Comparison of ENCODE assay signal across 32 cellular contexts in genomic region chr13:73200432-73200831, GRCh38.
DNase-seq lines count a peak whose midpoint lies in the region; FAIRE-seq and TF ChIP-seq lines count a peak whose summit lies in the region.
"Had no signal": no experiment of that assay in that cellular context is flagged by ENCODE, and none has a peak within 500 bp of the region (broad histone marks: within the 10 kb centered on the region; RNA-seq: fewer than 3 reads in every experiment).

No MANE protein-coding gene starts in this region.

- H3K4me1 ChIP-seq in astrocyte (ENCODE audit: insufficient read depth, low read length) (no peaks in the 10 kb centered on the region), kidney (ENCODE audit: control insufficient read depth in 1 of 2, insufficient read depth in 1 of 2, low read depth in 1 of 2, low read length in 2 of 2) (peaks cover 0 to 4% of the 10 kb centered on the region in 2 donors)
- H3K4me1 ChIP-seq: breast epithelium, gastroesophageal sphincter had no signal

- H3K9me3 ChIP-seq in astrocyte (ENCODE audit: insufficient read depth, low read depth, low read length), result no peaks in the 10 kb centered on the region
- no peaks in the 10 kb centered on the region for H3K9me3 ChIP-seq in kidney (ENCODE audit: control insufficient read depth in 1 of 2, low read length in 2 of 2)
- H3K9me3 ChIP-seq: breast epithelium, colonic mucosa, gastroesophageal sphincter had no signal

- H3K9ac ChIP-seq in astrocyte (ENCODE audit: low read length) (no peak overlapping the region), kidney (ENCODE audit: low read length in 2 of 2) (no peak overlapping the region)
- H3K9ac ChIP-seq: KMS-11 had no signal

- no peaks in the 10 kb centered on the region for H4K20me1 ChIP-seq in astrocyte (ENCODE audit: insufficient read depth, low read length)

- TF ChIP-seq CTCF in astrocyte (IDR thresholded peaks at IDR 0.05; ENCODE audit: insufficient read depth, low read depth, low read length), result no peak
- TF ChIP-seq CTCF in epithelial cell of esophagus (IDR thresholded peaks at IDR 0.05; ENCODE audit: insufficient read depth, low read depth, low read length, missing control alignments), result no peak
- no peak for TF ChIP-seq CTCF in kidney (IDR thresholded peaks at IDR 0.05; ENCODE audit: borderline replicate concordance, extremely low read depth, insufficient read depth)

- H3K4me3 ChIP-seq in astrocyte (ENCODE audit: insufficient read depth, low read depth, low read length), result no peak overlapping the region
- no peak overlapping the region for H3K4me3 ChIP-seq in epithelial cell of esophagus (ENCODE audit: low read length)
- H3K4me3 ChIP-seq in kidney (ENCODE audit: low read length in 2 of 2), result no peak overlapping the region
- H3K4me3 ChIP-seq: breast epithelium, colonic mucosa, gastroesophageal sphincter had no signal

- H3K27ac ChIP-seq in astrocyte (ENCODE audit: low read depth, low read length) (no peak overlapping the region), kidney (ENCODE audit: low read depth in 2 of 2, low read length in 2 of 2) (no peak overlapping the region)
- H3K27ac ChIP-seq: colonic mucosa, gastroesophageal sphincter, KMS-11 had no signal

- H3K27me3 ChIP-seq in astrocyte (ENCODE audit: insufficient read depth, low read length), result no peaks in the 10 kb centered on the region
- H3K27me3 ChIP-seq: breast epithelium, colonic mucosa, gastroesophageal sphincter had no signal

- H3K36me3 Mint-ChIP-seq in astrocyte (ENCODE audit: low read depth, unreplicated experiment), result no peaks in the 10 kb centered on the region
- H3K36me3 Mint-ChIP-seq: natural killer cell treated with Interleukin-12 subunit alpha and Interleukin-12 subunit beta and Interleukin-15 and Interleukin-18, amount 100 ng/mL, for 72 hours; stimulated activated effector memory CD8-positive, alpha-beta T cell treated with anti-CD3 and anti-CD28 coated beads, Interleukin-12 subunit alpha, Interleukin-12 subunit beta, amount 100 ng/mL, for 72 hours; type B pancreatic cell had no signal

- H3K27ac Mint-ChIP-seq in astrocyte (ENCODE audit: unreplicated experiment), result no peak overlapping the region
- H3K27ac Mint-ChIP-seq: activated naive CD8-positive, alpha-beta T cell treated with anti-CD3 and anti-CD28 coated beads, Interleukin-2, amount 50 U/mL, for 24 hours; HFFc6; natural killer cell treated with Interleukin-12 subunit alpha and Interleukin-12 subunit beta and Interleukin-15 and Interleukin-18, amount 100 ng/mL, for 72 hours; stimulated activated effector memory CD8-positive, alpha-beta T cell treated with anti-CD3 and anti-CD28 coated beads, Interleukin-12 subunit alpha, Interleukin-12 subunit beta, amount 100 ng/mL, for 72 hours; T-helper 17 cell; type B pancreatic cell had no signal

- peaks cover 2% of the 10 kb centered on the region for H3K4me1 Mint-ChIP-seq in astrocyte (ENCODE audit: low read depth, unreplicated experiment)
- H3K4me1 Mint-ChIP-seq: activated naive CD8-positive, alpha-beta T cell treated with anti-CD3 and anti-CD28 coated beads, Interleukin-2, amount 50 U/mL, for 24 hours; stimulated activated effector memory CD8-positive, alpha-beta T cell treated with anti-CD3 and anti-CD28 coated beads, Interleukin-12 subunit alpha, Interleukin-12 subunit beta, amount 100 ng/mL, for 72 hours had no signal

- H3K4me3 Mint-ChIP-seq in astrocyte (ENCODE audit: unreplicated experiment), result no peak overlapping the region
- H3K4me3 Mint-ChIP-seq: activated naive CD8-positive, alpha-beta T cell treated with anti-CD3 and anti-CD28 coated beads, Interleukin-2, amount 50 U/mL, for 24 hours; HFFc6; natural killer cell treated with Interleukin-12 subunit alpha and Interleukin-12 subunit beta and Interleukin-15 and Interleukin-18, amount 100 ng/mL, for 72 hours; stimulated activated effector memory CD8-positive, alpha-beta T cell treated with anti-CD3 and anti-CD28 coated beads, Interleukin-12 subunit alpha, Interleukin-12 subunit beta, amount 100 ng/mL, for 72 hours; T-helper 17 cell; type B pancreatic cell had no signal

- FAIRE-seq in astrocyte (lab: Jason Lieb, UNC) (no peak), kidney (lab: Jason Lieb, UNC) (no peak)
- FAIRE-seq: GM12892, TTC549 had no signal

- no peaks in the 10 kb centered on the region for H3K36me3 ChIP-seq in astrocyte (ENCODE audit: insufficient read depth, low read length)
- no peaks in the 10 kb centered on the region for H3K36me3 ChIP-seq in kidney (ENCODE audit: control insufficient read depth in 1 of 2, insufficient read depth in 2 of 2, low read length in 2 of 2)
- H3K36me3 ChIP-seq: breast epithelium, colonic mucosa, gastroesophageal sphincter had no signal

- intact Hi-C loops in kidney (cut with DNase I), result no loop called here

- no peaks in the 10 kb centered on the region for H3K9me3 Mint-ChIP-seq in astrocyte (ENCODE audit: unreplicated experiment)
- H3K9me3 Mint-ChIP-seq: activated naive CD8-positive, alpha-beta T cell treated with anti-CD3 and anti-CD28 coated beads, Interleukin-2, amount 50 U/mL, for 24 hours; HFFc6; natural killer cell treated with Interleukin-12 subunit alpha and Interleukin-12 subunit beta and Interleukin-15 and Interleukin-18, amount 100 ng/mL, for 72 hours; stimulated activated effector memory CD8-positive, alpha-beta T cell treated with anti-CD3 and anti-CD28 coated beads, Interleukin-12 subunit alpha, Interleukin-12 subunit beta, amount 100 ng/mL, for 72 hours; type B pancreatic cell had no signal

- peak; percentile 58 for DNase-seq in astrocyte (ENCODE audit: low read depth)
- DNase-seq in epithelial cell of esophagus (ENCODE audit: low read depth), result peak; percentile 47
- peak; percentile 70 for DNase-seq in iris pigment epithelial cell (ENCODE audit: low read depth)
- no peak for DNase-seq in RKO (ENCODE audit: low spot score)
- no peak for DNase-seq in GOT3 (lab: John Stamatoyannopoulos, UW)
- no peak for DNase-seq in kidney
- no peak for DNase-seq in KG1 (lab: John Stamatoyannopoulos, UW)
- DNase-seq: activated CD4-positive, alpha-beta T cell treated with anti-CD3 and anti-CD28 coated beads, Interleukin-2, amount 50 U/mL, for 4 hours; activated naive CD4-positive, alpha-beta T cell; activated naive CD8-positive, alpha-beta T cell treated with anti-CD3 and anti-CD28 coated beads, Interleukin-2, amount 50 U/mL, for 24 hours; C1 segment of cervical spinal cord; colonic mucosa; effector CD8-positive, alpha-beta T cell; HFFc6; left cardiac atrium; NCI-H1417 treated with DMSO at 0.1 percent for 48 hours; NCI-H2081; NCI-H2227 treated with DMSO at 0.1 percent for 48 hours; NCI-H526; NK-92 treated with Interleukin-12 subunit alpha and Interleukin-12 subunit beta, amount 100 ng/mL, for 24 hours; occipital lobe; stimulated activated CD4-positive, alpha-beta T cell treated with anti-CD3 and anti-CD28 coated beads, Interleukin-15, amount 100 ng/mL, for 24 hours; substantia nigra; T-helper 17 cell had no signal

- H3K4me2 ChIP-seq in astrocyte (ENCODE audit: low read length), result no peak overlapping the region
- H3K4me2 ChIP-seq: KMS-11 had no signal

- H3K27me3 Mint-ChIP-seq in astrocyte (ENCODE audit: low read depth, unreplicated experiment), result no peaks in the 10 kb centered on the region
- H3K27me3 Mint-ChIP-seq: type B pancreatic cell had no signal

- no peaks in the 10 kb centered on the region for H3K79me2 ChIP-seq in astrocyte (ENCODE audit: insufficient read depth, low read length)

- no peak overlapping the region for H2AFZ ChIP-seq in astrocyte (ENCODE audit: low read depth, low read length)

Comparison
In these comparisons a context has a peak if more than half of its experiments do, and no peak if none do; other contexts are left out.
1. DNase-seq: peak in astrocyte (single experiment), epithelial cell of esophagus (single experiment) and iris pigment epithelial cell (single experiment); none in RKO (single experiment), GOT3 (single experiment), kidney (single experiment) and KG1 (single experiment).